In genomic region chr6:31861919-31862343, GRCh38 we compare ENCODE assay signal across 9 cellular contexts. TPM values are rescaled to one million over a fixed set of nuclear protein-coding genes. Genes with fewer than 3 reads are reported as not detected.
A peak's percentile ranks its signal among the peaks of the same experiment; 100 is the strongest.
DNase-seq lines count a peak whose midpoint lies in the region; ATAC-seq, FAIRE-seq and TF ChIP-seq lines count a peak whose summit lies in the region.
"Had no signal": no experiment of that assay in that cellular context is flagged by ENCODE, and none has a peak within 500 bp of the region (broad histone marks: within the 10 kb centered on the region; RNA-seq: fewer than 3 reads in every experiment).

No MANE protein-coding gene starts in this region.

- POLR2A ChIA-PET in MCF 10A (lab: Yijun Ruan, JAX): interaction anchor here (0.6 to 2.4 kb wide), 13 partner anchors 12 to 1079 kb away, joined by 3 to 32 read pairs (median 5); partner anchors contain the start of genes HSPA1B, LY6G6C and VARS1

- H3K27me3 ChIP-seq in mesendoderm (ENCODE audit: insufficient read depth, low read length, poor library complexity) (no peaks in the 10 kb centered on the region), upper lobe of right lung (no peaks in the 10 kb centered on the region)

- H3K4me3 Mint-ChIP-seq in MCF 10A (ENCODE audit: unreplicated experiment): peak overlapping the region; percentile 89

- no peaks in the 10 kb centered on the region for H3K9me3 ChIP-seq in upper lobe of right lung

- H3K27me3 Mint-ChIP-seq in MCF 10A (ENCODE audit: insufficient read depth, unreplicated experiment): no peaks in the 10 kb centered on the region

- TF ChIP-seq CTCF in MCF 10A (IDR thresholded peaks at IDR 0.05; ENCODE audit: unreplicated experiment): no peak
- TF ChIP-seq CTCF in upper lobe of right lung (IDR thresholded peaks at IDR 0.05): no peak

- H2BK120ac ChIP-seq in mesendoderm (ENCODE audit: low read depth, low read length): no peak overlapping the region

- no peak overlapping the region for H3K18ac ChIP-seq in mesendoderm (ENCODE audit: low read length)

- H3K36me3 Mint-ChIP-seq in MCF 10A (ENCODE audit: insufficient read depth, unreplicated experiment): peaks cover 38% of the 10 kb centered on the region

- no peak overlapping the region for H4K5ac ChIP-seq in mesendoderm (ENCODE audit: low read length)

- H3K4ac ChIP-seq in mesendoderm (ENCODE audit: low read depth, low read length): no peak overlapping the region

- peak overlapping the region; percentile 83 for H3K9ac ChIP-seq in mesendoderm (ENCODE audit: low read length)

- ATAC-seq in Right ventricle myocardium superior (ENCODE audit: poor library complexity): no peak
- ATAC-seq in left cardiac atrium: no peak
- ATAC-seq in upper lobe of right lung: no peak
- ATAC-seq in GM21786 (IDR thresholded peaks at IDR 0.05; ENCODE audit: unreplicated experiment): no peak

- no peaks in the 10 kb centered on the region for H3K79me2 ChIP-seq in mesendoderm (ENCODE audit: control insufficient read depth, insufficient read depth, low read length)

- DNase-seq in Right ventricle myocardium superior (peak; percentile 24), left cardiac atrium (no peak), MCF 10A (ENCODE audit: unreplicated experiment) (no peak), mesendoderm (no peak), upper lobe of right lung (no peak), SKM-1 treated with dmso at 0.1 percent for 144 hours (lab: John Stamatoyannopoulos, UW; ENCODE audit: unreplicated experiment) (no peak), RCC 7860 (ENCODE audit: low spot score) (no peak)
- DNase-seq: NCI-H510A had no signal

- H3K23ac ChIP-seq in mesendoderm (ENCODE audit: low read length): no peak overlapping the region

- H2AK5ac ChIP-seq in mesendoderm (ENCODE audit: low read length): no peak overlapping the region

- no CpG with 5 or more reads among the region's 17 CpGs for WGBS in mesendoderm (ENCODE audit: extremely low coverage, insufficient coverage, low lambda C conversion rate)

- peak overlapping the region; percentile 79 for H3K4me3 ChIP-seq in mesendoderm (ENCODE audit: low read length)
- H3K4me3 ChIP-seq in upper lobe of right lung: peak overlapping the region; percentile 88

- H3K27ac Mint-ChIP-seq in MCF 10A (ENCODE audit: low read depth, unreplicated experiment): peak overlapping the region; percentile 66

- H2BK15ac ChIP-seq in mesendoderm (replicated peaks; ENCODE audit: low read depth): no peak overlapping the region

- H3K4me1 ChIP-seq in mesendoderm (ENCODE audit: control insufficient read depth, low read depth, low read length) (no peaks in the 10 kb centered on the region), upper lobe of right lung (peaks cover 6% of the 10 kb centered on the region)

- CTCF ChIA-PET in MCF 10A (lab: Yijun Ruan, JAX): interaction anchor here (0.6 kb wide), 1 partner anchor 23 kb away, joined by 3 read pairs; no protein-coding TSS in a partner anchor

- no peak overlapping the region for H4K8ac ChIP-seq in mesendoderm (ENCODE audit: low read depth, low read length)

- peak overlapping the region; percentile 78 for H3K4me2 ChIP-seq in mesendoderm (ENCODE audit: low read length)

- no peaks in the 10 kb centered on the region for H3K79me1 ChIP-seq in mesendoderm (ENCODE audit: low read length)

- peaks cover 10% of the 10 kb centered on the region for H3K4me1 Mint-ChIP-seq in MCF 10A (ENCODE audit: insufficient read depth, unreplicated experiment)

- FAIRE-seq in RCC 7860 (lab: Jason Lieb, UNC): no peak

- intact Hi-C loops in Right ventricle myocardium superior (cut with DNase I) (no loop called here), left cardiac atrium (cut with DNase I) (no loop called here), MCF 10A (cut with micrococcal nuclease) (loop anchor here (2.0 kb wide), 1 partner anchor 47 kb away; the partner anchor contains the start of genes HSPA1A and HSPA1L), upper lobe of right lung (cut with DNase I) (no loop called here)

- H3K27ac ChIP-seq in mesendoderm (ENCODE audit: low read depth, low read length): no peak overlapping the region
- peak overlapping the region; percentile 85 for H3K27ac ChIP-seq in upper lobe of right lung

- BruUV-seq in MCF 10A (replicated peaks; lab: Mats Ljungman, UMichigan): no TSS peak

- H3K36me3 ChIP-seq in mesendoderm (ENCODE audit: control insufficient read depth, insufficient read depth, low read length): peaks cover 2% of the 10 kb centered on the region
- peaks cover 44% of the 10 kb centered on the region for H3K36me3 ChIP-seq in upper lobe of right lung

- no peak overlapping the region for H2BK5ac ChIP-seq in mesendoderm (ENCODE audit: low read length)

- H3K56ac ChIP-seq in mesendoderm (ENCODE audit: low read length): peak overlapping the region; percentile 88

- no peaks in the 10 kb centered on the region for H3K9me3 Mint-ChIP-seq in MCF 10A (ENCODE audit: unreplicated experiment)

RNA-seq across cellular contexts. Expression of gene NEU1, which starts 0.7 kb away (rescaled TPM):
- total RNA-seq in Right ventricle myocardium superior: 24.1 TPM
- total RNA-seq in left cardiac atrium: 10 to 100 TPM; 26.8 to 31.8 TPM
- total RNA-seq in MCF 10A (2022): 19.7 and 43.8 TPM in 2 replicates
- polyA plus RNA-seq in mesendoderm (2013, experiment 1 of 2): 31.5 TPM
- 31.9 TPM for polyA plus RNA-seq in mesendoderm (2013, experiment 2 of 2)
- total RNA-seq in upper lobe of right lung: 81.0 TPM

RNA-seq across cellular contexts. Expression of gene SLC44A4, which starts 16.9 kb away (rescaled TPM):
- total RNA-seq in Right ventricle myocardium superior: not detected
- not detected for total RNA-seq in left cardiac atrium
- total RNA-seq in MCF 10A (2022): not detected in 2 replicates
- polyA plus RNA-seq in mesendoderm (2013, experiment 1 of 2): 0.81 TPM
- 0.71 TPM for polyA plus RNA-seq in mesendoderm (2013, experiment 2 of 2)
- 23.1 TPM for total RNA-seq in upper lobe of right lung

RNA-seq across cellular contexts. Expression of gene HSPA1B, which starts 34.4 kb away (rescaled TPM):
- total RNA-seq in Right ventricle myocardium superior (236 TPM), left cardiac atrium (100 to 1,000 TPM; 142 to 192 TPM), MCF 10A (2022) (29.8 and 51.6 TPM in 2 replicates), upper lobe of right lung (112 TPM)
- 23.9 TPM for polyA plus RNA-seq in mesendoderm (2013, experiment 1 of 2)
- 22.5 TPM for polyA plus RNA-seq in mesendoderm (2013, experiment 2 of 2)

RNA-seq across cellular contexts. Expression of gene EHMT2, which starts 35.6 kb away (rescaled TPM):
- total RNA-seq in Right ventricle myocardium superior: 15.5 TPM
- total RNA-seq in left cardiac atrium: 10 to 100 TPM; 12.9 to 20.2 TPM
- 20.2 and 21.8 TPM in 2 replicates for total RNA-seq in MCF 10A (2022)
- 82.8 TPM for polyA plus RNA-seq in mesendoderm (2013, experiment 1 of 2)
- polyA plus RNA-seq in mesendoderm (2013, experiment 2 of 2): 81.0 TPM
- total RNA-seq in upper lobe of right lung: 36.0 TPM

RNA-seq across cellular contexts. Expression of gene ZBTB12, which starts 40.0 kb away (rescaled TPM):
- total RNA-seq in Right ventricle myocardium superior (3.1 TPM), left cardiac atrium (1 to 10 TPM; 2.5 to 4.6 TPM), MCF 10A (2022) (3.6 and 4.0 TPM in 2 replicates), upper lobe of right lung (3.5 TPM)
- 11.0 TPM for polyA plus RNA-seq in mesendoderm (2013, experiment 1 of 2)
- 11.6 TPM for polyA plus RNA-seq in mesendoderm (2013, experiment 2 of 2)

Comparison
In these comparisons a context has a peak if more than half of its experiments do, and no peak if none do; other contexts are left out.
1. RNA of gene SLC44A4, which starts 16.9 kb away (total RNA-seq): 23.1 TPM in upper lobe of right lung (single experiment); not detected in left cardiac atrium, not detected in Right ventricle myocardium superior (single experiment) and not detected in MCF 10A; every median in the first group is over 10 times any median in the second.